ENCODE assay signal across 9 cellular contexts in the genomic region with DNA sequence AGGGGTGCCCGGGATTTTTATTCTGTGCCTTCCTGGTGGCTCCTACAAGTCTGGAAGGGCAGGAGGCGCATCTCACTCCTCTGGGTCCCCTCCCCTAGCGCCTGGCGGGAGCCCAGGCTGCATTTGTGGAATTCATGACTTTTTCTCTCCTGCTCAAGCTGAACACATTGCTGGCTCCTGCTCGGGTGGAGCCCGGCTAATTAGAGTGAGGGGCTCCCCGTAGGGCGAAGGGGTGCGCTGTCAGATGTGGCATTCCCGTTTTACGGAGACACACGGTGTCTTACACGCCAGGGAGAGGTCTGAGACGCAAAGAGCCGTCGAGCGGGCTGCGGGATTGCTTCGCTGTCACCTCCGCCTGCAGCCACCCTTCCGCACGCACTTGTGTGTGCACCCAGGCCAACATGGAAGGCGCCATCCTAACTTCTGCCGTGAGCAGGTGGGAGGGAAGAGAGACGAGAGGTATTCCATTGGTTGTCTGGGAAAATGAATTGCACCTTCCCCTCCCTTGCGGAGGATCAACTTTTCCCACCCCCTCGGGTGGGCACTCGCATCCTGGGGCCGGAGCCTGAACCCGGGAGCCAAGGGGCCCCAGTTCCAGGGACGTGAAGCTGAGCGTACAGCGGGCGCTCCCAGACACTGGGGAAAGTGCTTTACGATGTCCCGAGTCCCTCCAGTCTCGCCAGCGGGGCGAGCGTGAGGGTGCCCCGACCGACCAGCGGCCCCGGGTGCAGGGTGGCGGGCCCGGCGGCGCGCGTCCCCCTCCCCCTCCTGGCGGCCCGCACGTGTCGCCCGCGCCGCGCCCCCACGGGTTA. TPM values are rescaled to one million over a fixed set of nuclear protein-coding genes. Genes with fewer than 3 reads are reported as not detected.
DNase-seq lines count a peak whose midpoint lies in the region; ATAC-seq and TF ChIP-seq lines count a peak whose summit lies in the region.
"Had no signal": no experiment of that assay in that cellular context is flagged by ENCODE, and none has a peak within 500 bp of the region (broad histone marks: within the 10 kb centered on the region; RNA-seq: fewer than 3 reads in every experiment).

No MANE protein-coding gene starts in this region.

- intact Hi-C loops in Right ventricle myocardium inferior (cut with DNase I): no loop called here
- intact Hi-C loops in left ventricle myocardium superior (cut with micrococcal nuclease): no loop called here
- intact Hi-C loops in head of caudate nucleus (cut with DNase I): no loop called here

- ATAC-seq in Right ventricle myocardium inferior (no peak), left ventricle myocardium superior (no peak), HG03354 (IDR thresholded peaks at IDR 0.05; ENCODE audit: poor library complexity, severe bottlenecking, unreplicated experiment) (no peak)

- H3K36me3 ChIP-seq in iPS-18a (ENCODE audit: control insufficient read depth, low read depth, low read length): no peaks in the 10 kb centered on the region

- peak; percentile 63 for DNase-seq in Right ventricle myocardium inferior (ENCODE audit: missing footprints)
- DNase-seq in left ventricle myocardium superior: no peak
- DNase-seq in activated CD4-positive, alpha-beta memory T cell treated with anti-CD3 and anti-CD28 coated beads, Interleukin-2, amount 10 ng/mL, durations not matched to agents 7 days and 5 days: no peak
- no peak for DNase-seq in type B pancreatic cell (ENCODE audit: extremely low spot score, unreplicated experiment)
- DNase-seq in head of caudate nucleus: no peak
- DNase-seq in ureter (ENCODE audit: low spot score): no peak
- DNase-seq: caudate nucleus had no signal

- no peak overlapping the region for H3K9ac ChIP-seq in iPS-18a (ENCODE audit: low read length)

- H3K27ac ChIP-seq in iPS-18a (ENCODE audit: low read length): no peak overlapping the region

- H3K27me3 ChIP-seq in iPS-18a (ENCODE audit: control insufficient read depth, insufficient read depth, low read length): peaks cover 61% of the 10 kb centered on the region

- H3K9me3 ChIP-seq in iPS-18a (ENCODE audit: control insufficient read depth, low read depth, low read length): no peaks in the 10 kb centered on the region

- TF ChIP-seq CTCF in type B pancreatic cell (conservative IDR thresholded peaks at IDR 0.05): no peak

- peaks cover 12% of the 10 kb centered on the region for H3K27me3 Mint-ChIP-seq in activated CD4-positive, alpha-beta memory T cell treated with anti-CD3 and anti-CD28 coated beads, Interleukin-2, amount 10 ng/mL, durations not matched to agents 7 days and 5 days
- H3K27me3 Mint-ChIP-seq in type B pancreatic cell: peaks cover 84% of the 10 kb centered on the region

- H3K4me3 ChIP-seq in iPS-18a (ENCODE audit: low read length): peak overlapping the region; percentile 63

- H3K27ac Mint-ChIP-seq in activated CD4-positive, alpha-beta memory T cell treated with anti-CD3 and anti-CD28 coated beads, Interleukin-2, amount 10 ng/mL, durations not matched to agents 7 days and 5 days: peak overlapping the region; percentile 77
- H3K27ac Mint-ChIP-seq in type B pancreatic cell: no peak overlapping the region

- H3K36me3 Mint-ChIP-seq in activated CD4-positive, alpha-beta memory T cell treated with anti-CD3 and anti-CD28 coated beads, Interleukin-2, amount 10 ng/mL, durations not matched to agents 7 days and 5 days (ENCODE audit: low read depth): peaks cover 39% of the 10 kb centered on the region
- no peaks in the 10 kb centered on the region for H3K36me3 Mint-ChIP-seq in type B pancreatic cell

- CTCF ChIA-PET in activated CD4-positive, alpha-beta memory T cell treated with anti-CD3 and anti-CD28 coated beads, Interleukin-2, amount 10 ng/mL, durations not matched to agents 7 days and 5 days (lab: Charles Lee): interaction anchor here (1.1 kb wide), 1 partner anchor 18 kb away, joined by 3 read pairs; no protein-coding TSS in a partner anchor

- no peaks in the 10 kb centered on the region for H3K9me3 Mint-ChIP-seq in activated CD4-positive, alpha-beta memory T cell treated with anti-CD3 and anti-CD28 coated beads, Interleukin-2, amount 10 ng/mL, durations not matched to agents 7 days and 5 days
- H3K9me3 Mint-ChIP-seq in type B pancreatic cell: no peaks in the 10 kb centered on the region

- H3K4me1 ChIP-seq in iPS-18a (ENCODE audit: control insufficient read depth, low read depth, low read length): peaks cover 9% of the 10 kb centered on the region

- H3K4me1 Mint-ChIP-seq in activated CD4-positive, alpha-beta memory T cell treated with anti-CD3 and anti-CD28 coated beads, Interleukin-2, amount 10 ng/mL, durations not matched to agents 7 days and 5 days: peaks cover 28% of the 10 kb centered on the region
- H3K4me1 Mint-ChIP-seq in type B pancreatic cell (ENCODE audit: unreplicated experiment): no peaks in the 10 kb centered on the region

- peak overlapping the region; percentile 77 for H3K4me3 Mint-ChIP-seq in activated CD4-positive, alpha-beta memory T cell treated with anti-CD3 and anti-CD28 coated beads, Interleukin-2, amount 10 ng/mL, durations not matched to agents 7 days and 5 days
- peak overlapping the region; percentile 79 for H3K4me3 Mint-ChIP-seq in type B pancreatic cell

- POLR2A ChIA-PET in activated CD4-positive, alpha-beta memory T cell treated with anti-CD3 and anti-CD28 coated beads, Interleukin-2, amount 10 ng/mL, durations not matched to agents 7 days and 5 days (lab: Charles Lee): interaction anchor here (8.5 to 23.3 kb wide), 6 partner anchors 17 to 94 kb away, joined by 103 to 566 read pairs (median 352); no protein-coding TSS in a partner anchor

RNA-seq across cellular contexts. Expression of a gene that starts 1.2 kb away (rescaled TPM):
- total RNA-seq in Right ventricle myocardium inferior: 3.5 TPM
- total RNA-seq in left ventricle myocardium superior: 3.7 TPM
- 100 to 1,000 TPM; 383 to 404 TPM for total RNA-seq in activated CD4-positive, alpha-beta memory T cell treated with anti-CD3 and anti-CD28 coated beads, Interleukin-2, amount 10 ng/mL, durations not matched to agents 7 days and 5 days
- total RNA-seq in type B pancreatic cell (ENCODE audit: low replicate concordance): 1.0 and 2.0 TPM in 2 replicates
- 15.2 TPM for total RNA-seq in ureter

Comparison
In these comparisons a context has a peak if more than half of its experiments do, and no peak if none do; other contexts are left out.
1. RNA of a gene that starts 1.2 kb away (total RNA-seq): 383 to 404 TPM in activated CD4-positive, alpha-beta memory T cell treated with anti-CD3 and anti-CD28 coated beads, Interleukin-2, amount 10 ng/mL, durations not matched to agents 7 days and 5 days; 15.2 TPM in ureter (single experiment), 3.7 TPM in left ventricle myocardium superior (single experiment), 3.5 TPM in Right ventricle myocardium inferior (single experiment) and 1.0 to 2.0 TPM in type B pancreatic cell; every median in the first group is over 10 times any median in the second.